7 cellular contexts compared by ENCODE assay signal in genomic region chrX:72181178-72182125, GRCh38. TPM values are rescaled to one million over a fixed set of nuclear protein-coding genes. Genes with fewer than 3 reads are reported as not detected.
DNase-seq lines count a peak whose midpoint lies in the region; ATAC-seq, FAIRE-seq and TF ChIP-seq lines count a peak whose summit lies in the region.

Gene PIN4 (plus strand): TSS chrX:72181757. CDS start chrX:72181786, 29 bp downstream.

- peak; percentile 98 for ATAC-seq in HG02981 (IDR thresholded peaks at IDR 0.05; ENCODE audit: unreplicated experiment)

- peak; percentile 97 for FAIRE-seq in GM18507 (lab: Jason Lieb, UNC)

- peak within 1 kb of the TSS; percentile 75 for H3K4me2 ChIP-seq in hepatocyte

- H2AFZ ChIP-seq in hepatocyte, result peak within 1 kb of the TSS; percentile 66

- peak; percentile 67 for DNase-seq in GM18507 (ENCODE audit: extremely low spot score, insufficient read length, low read depth)
- peak; percentile 94 for DNase-seq in NCI-H2029 (lab: John Stamatoyannopoulos, UW)
- peak; percentile 73 for DNase-seq in T-helper 22 cell (ENCODE audit: low read depth)
- peak; percentile 97 for DNase-seq in astrocyte of the hippocampus (ENCODE audit: low read depth, low spot score)
- peak; percentile 92 for DNase-seq in hepatocyte (ENCODE audit: low spot score)
- peak; percentile 96 for DNase-seq in retina

- H3K9me3 ChIP-seq in hepatocyte (ENCODE audit: low read depth), result no peaks in the 10 kb centered on the region

- peak within 1 kb of the TSS; percentile 85 for H3K27ac ChIP-seq in hepatocyte

- no peaks in the 10 kb centered on the region for H3K9me2 ChIP-seq in hepatocyte (replicated peaks; ENCODE audit: insufficient read depth)

- H3K79me2 ChIP-seq in hepatocyte, result peaks cover 13% of the 10 kb centered on the region

- H3K4me1 ChIP-seq in hepatocyte (ENCODE audit: insufficient read depth), result peaks cover 4% of the 10 kb centered on the region

- 51% methylated on average over 45 of the region's 46 CpGs for WGBS in hepatocyte (ENCODE audit: low lambda C conversion rate, missing lambda C conversion rate)

- H3K27me3 ChIP-seq in hepatocyte, result no peaks in the 10 kb centered on the region

- no peak for TF ChIP-seq CTCF in hepatocyte (IDR thresholded peaks at IDR 0.05; ENCODE audit: poor library complexity)

- H4K20me1 ChIP-seq in hepatocyte (ENCODE audit: insufficient read depth, poor library complexity, severe bottlenecking), result no peaks in the 10 kb centered on the region

- no peaks in the 10 kb centered on the region for H3K36me3 ChIP-seq in hepatocyte (replicated peaks; ENCODE audit: insufficient read depth, low read depth)

- H3K4me3 ChIP-seq in hepatocyte, result peak within 1 kb of the TSS; percentile 64

RNA-seq across cellular contexts. Expression of gene PIN4, which starts in this region (rescaled TPM):
- total RNA-seq in hepatocyte, result 11.1 and 16.3 TPM in 2 replicates
- 39.4 and 41.4 TPM in 2 replicates for polyA plus RNA-seq in hepatocyte

Comparison
In these comparisons a context has a peak if more than half of its experiments do, and no peak if none do; other contexts are left out.
1. Peak in every context shown above with its lines: DNase-seq, ATAC-seq, H3K4me3 ChIP-seq and H3K27ac ChIP-seq.